In genomic region chrX:123860506-123860840, GRCh38 we compare ENCODE assay signal across 8 cellular contexts. TPM values are rescaled to one million over a fixed set of nuclear protein-coding genes. Genes with fewer than 3 reads are reported as not detected.
DNase-seq lines count a peak whose midpoint lies in the region; ATAC-seq and TF ChIP-seq lines count a peak whose summit lies in the region.

No MANE protein-coding gene starts in this region.

- H3K4me3 Mint-ChIP-seq in osteocyte (ENCODE audit: unreplicated experiment), result peak overlapping the region; percentile 81

- no peaks in the 10 kb centered on the region for H3K27me3 Mint-ChIP-seq in osteocyte (ENCODE audit: unreplicated experiment)

- H3K27ac ChIP-seq in foreskin keratinocyte, result peak overlapping the region; percentile 85

- ATAC-seq in GM21825 (IDR thresholded peaks at IDR 0.05; ENCODE audit: unreplicated experiment) (peak; percentile 43), foreskin keratinocyte (peak; percentile 56)

- no peaks in the 10 kb centered on the region for H3K27me3 ChIP-seq in foreskin keratinocyte

- peak overlapping the region; percentile 86 for H3K27ac Mint-ChIP-seq in osteocyte (ENCODE audit: unreplicated experiment)

- peaks cover 17% of the 10 kb centered on the region for H3K4me1 Mint-ChIP-seq in osteocyte (ENCODE audit: unreplicated experiment)

- H3K4me1 ChIP-seq in foreskin keratinocyte, result peaks cover 14% of the 10 kb centered on the region

- no peak for TF ChIP-seq CTCF in WI38 (IDR thresholded peaks at IDR 0.05; ENCODE audit: low read depth, low read length)
- TF ChIP-seq CTCF in foreskin keratinocyte (conservative IDR thresholded peaks at IDR 0.05), result no peak
- TF ChIP-seq CTCF in osteocyte (IDR thresholded peaks at IDR 0.05), result no peak

- peaks cover 2% of the 10 kb centered on the region for H3K36me3 Mint-ChIP-seq in osteocyte (ENCODE audit: unreplicated experiment)

- peaks cover 12% of the 10 kb centered on the region for H3K9me3 Mint-ChIP-seq in osteocyte (ENCODE audit: unreplicated experiment)

- DNase-seq in SKM-1 (lab: John Stamatoyannopoulos, UW; ENCODE audit: unreplicated experiment) (peak; percentile 32), SKM-1 treated with dmso at 0.1 percent for 144 hours (lab: John Stamatoyannopoulos, UW; ENCODE audit: unreplicated experiment) (no peak), KG1 (lab: John Stamatoyannopoulos, UW) (peak; percentile 10), foreskin keratinocyte (peak in 1 of 2 donors; percentile 57), osteocyte (ENCODE audit: extremely low spot score, unreplicated experiment) (no peak)
- DNase-seq in activated effector memory CD4-positive, alpha-beta T cell treated with anti-CD3 and anti-CD28 coated beads, Interleukin-2, amount 50 U/mL, for 16 hours, result no peak

- peak overlapping the region; percentile 72 for H3K4me3 ChIP-seq in WI38 (ENCODE audit: low read depth, low read length)

RNA-seq across cellular contexts. Expression of gene XIAP, which starts 0.6 kb away (rescaled TPM):
- total RNA-seq in foreskin keratinocyte (24.9 and 26.0 TPM in 2 replicates), osteocyte (52.7 and 56.3 TPM in 2 replicates)
- polyA plus RNA-seq in foreskin keratinocyte, result 7.8 and 8.2 TPM in 2 replicates

Comparison
In these comparisons a context has a peak if more than half of its experiments do, and no peak if none do; other contexts are left out.
1. DNase-seq: peak in SKM-1 (single experiment) and KG1 (single experiment); none in SKM-1 treated with dmso at 0.1 percent for 144 hours (single experiment), osteocyte (single experiment) and activated effector memory CD4-positive, alpha-beta T cell treated with anti-CD3 and anti-CD28 coated beads, Interleukin-2, amount 50 U/mL, for 16 hours (single experiment).